8 cellular contexts compared by ENCODE assay signal in the genomic region with DNA sequence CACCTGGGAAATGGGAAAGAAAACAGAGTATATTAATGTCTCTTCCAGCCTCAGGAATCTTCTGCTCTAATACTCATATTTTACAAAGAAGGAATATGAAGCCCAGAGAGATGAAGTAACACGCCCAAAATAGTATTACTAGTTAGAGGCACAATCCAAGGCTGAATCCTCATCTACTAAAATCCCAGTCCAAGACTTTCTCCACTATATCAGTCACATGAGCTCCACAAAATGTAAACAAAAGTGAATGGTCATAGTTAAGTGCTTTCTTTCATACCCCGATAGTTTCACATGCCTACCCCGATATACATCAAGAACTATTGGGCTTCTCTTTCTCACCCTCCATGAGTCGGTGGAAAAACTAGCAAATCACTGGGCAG. TPM values are rescaled to one million over a fixed set of nuclear protein-coding genes. Genes with fewer than 3 reads are reported as not detected.
A peak's percentile ranks its signal among the peaks of the same experiment; 100 is the strongest.
DNase-seq lines count a peak whose midpoint lies in the region; ATAC-seq, FAIRE-seq and TF ChIP-seq lines count a peak whose summit lies in the region.

No MANE protein-coding gene starts in this region.

- H3K4me2 ChIP-seq in fibroblast of lung (ENCODE audit: extremely low read depth, insufficient read depth, low read length), result peak overlapping the region; percentile 90

- DNase-seq in GM19239 (ENCODE audit: insufficient read length, low spot score) (no peak), RWPE2 (ENCODE audit: low spot score) (no peak), fibroblast of lung (ENCODE audit: low read depth in 2 of 2) (peak; percentile 53 to 64), pancreas (no peak), A172 (ENCODE audit: low spot score) (no peak), occipital lobe (lab: John Stamatoyannopoulos, UW) (no peak), Ammon's horn (ENCODE audit: low spot score) (no peak)

- H3K9me3 ChIP-seq in RWPE2 (ENCODE audit: severe bottlenecking), result no peaks in the 10 kb centered on the region
- H3K9me3 ChIP-seq in fibroblast of lung (ENCODE audit: control insufficient read depth, insufficient read depth, low read depth, low read length), result no peaks in the 10 kb centered on the region
- H3K9me3 ChIP-seq in pancreas, result no peaks in the 10 kb centered on the region

- peaks cover 4% of the 10 kb centered on the region for H3K79me2 ChIP-seq in fibroblast of lung (ENCODE audit: control insufficient read depth, insufficient read depth, low read length)

- intact Hi-C loops in pancreas (cut with DNase I), result loop anchor here in 1 of 3 donors (10.0 kb wide), 1 partner anchor 58 kb away; no protein-coding TSS in a partner anchor

- H3K4me1 ChIP-seq in RWPE2 (ENCODE audit: insufficient read depth, poor library complexity, severe bottlenecking) (peaks cover 9% of the 10 kb centered on the region), fibroblast of lung (ENCODE audit: control insufficient read depth, extremely low read depth, insufficient read depth, low read length) (peaks cover 3% of the 10 kb centered on the region), pancreas (peaks cover 0 to 7% (median 4%) of the 10 kb centered on the region in 3 donors)

- H3K27me3 ChIP-seq in RWPE2 (ENCODE audit: insufficient read depth, poor library complexity, severe bottlenecking), result no peaks in the 10 kb centered on the region
- no peaks in the 10 kb centered on the region for H3K27me3 ChIP-seq in fibroblast of lung (ENCODE audit: control insufficient read depth, insufficient read depth, low read length)
- no peaks in the 10 kb centered on the region for H3K27me3 ChIP-seq in pancreas

- no peak for TF ChIP-seq CTCF in RWPE2 (IDR thresholded peaks at IDR 0.05; ENCODE audit: poor library complexity, severe bottlenecking)
- no peak for TF ChIP-seq CTCF in fibroblast of lung (conservative IDR thresholded peaks at IDR 0.05 in 1 of 2, IDR thresholded peaks at IDR 0.05 in 1 of 2; ENCODE audit: low read depth in 1 of 2, low read length in 2 of 2)
- no peak for TF ChIP-seq CTCF in pancreas (IDR thresholded peaks at IDR 0.05)

- 2 to 5% methylated on average over 4 of the region's 4 CpGs for WGBS in pancreas, 2 donors

- ATAC-seq in RWPE2 (ENCODE audit: low read depth), result no peak; the same call in 2 of the 3 replicates
- peak in 3 of 4 donors; percentile 1 to 12 (median 8) for ATAC-seq in pancreas
- no peak for ATAC-seq in HG03432 (IDR thresholded peaks at IDR 0.05; ENCODE audit: unreplicated experiment)

- peak overlapping the region; percentile 37 for H3K27ac ChIP-seq in RWPE2 (ENCODE audit: poor library complexity, severe bottlenecking)
- peak overlapping the region; percentile 92 for H3K27ac ChIP-seq in fibroblast of lung (ENCODE audit: insufficient read depth, low read length)
- peak overlapping the region; percentile 55 to 80 (median 66) for H3K27ac ChIP-seq in pancreas

- H4K20me1 ChIP-seq in fibroblast of lung (ENCODE audit: control insufficient read depth, extremely low read depth, insufficient read depth, low read length), result no peaks in the 10 kb centered on the region

- H3K9ac ChIP-seq in fibroblast of lung (ENCODE audit: insufficient read depth, low read length), result peak overlapping the region; percentile 83

- H3K4me3 ChIP-seq in RWPE2 (ENCODE audit: severe bottlenecking) (peak overlapping the region; percentile 60), fibroblast of lung (replicated peaks in 1 of 4; ENCODE audit: control extremely low read depth in 1 of 4, insufficient read depth in 1 of 4, low read depth in 3 of 4, low read length in 4 of 4) (peak overlapping the region; percentile 74 to 90 (median 88)), pancreas (peak overlapping the region; percentile 47 to 79 (median 68))

- peak; percentile 4 for FAIRE-seq in GM19239 (lab: Jason Lieb, UNC)
- FAIRE-seq in pancreas (lab: Jason Lieb, UNC), result no peak

- H3K36me3 ChIP-seq in RWPE2 (ENCODE audit: low read depth), result peaks cover 42% of the 10 kb centered on the region
- no peaks in the 10 kb centered on the region for H3K36me3 ChIP-seq in fibroblast of lung (ENCODE audit: control insufficient read depth, insufficient read depth, low read length)
- peaks cover 0 to 6% (median 3%) of the 10 kb centered on the region in 3 donors for H3K36me3 ChIP-seq in pancreas

- H2AFZ ChIP-seq in fibroblast of lung (ENCODE audit: low read length), result peak overlapping the region; percentile 75

RNA-seq across cellular contexts. Expression of a gene that starts 1.0 kb away (rescaled TPM):
- total RNA-seq in fibroblast of lung (16.0 and 17.2 TPM in 2 replicates), pancreas (1 to 10 TPM; 1.5 to 5.2 (median 2.8) TPM), occipital lobe (35.9 TPM)
- polyA plus RNA-seq in fibroblast of lung (8.9 and 9.3 TPM in 2 replicates), pancreas (1 to 10 TPM; 1.7 TPM)
- 3.9 and 4.1 TPM in 2 replicates for polyA plus RNA-seq in fibroblast of lung (2012)
- polyA minus RNA-seq in fibroblast of lung (ENCODE audit: low replicate concordance), result 3.5 and 5.6 TPM in 2 replicates
- total RNA-seq in A172 (2014; rRNA removed; shearing (Covaris generic)), result 15.7 and 16.3 TPM in 2 replicates

Comparison
In these comparisons a context has a peak if more than half of its experiments do, and no peak if none do; other contexts are left out.
1. DNase-seq: peak in fibroblast of lung (2 of 2); none in GM19239 (single experiment), RWPE2 (single experiment), pancreas (0 of 6), A172 (single experiment), occipital lobe (single experiment) and Ammon's horn (single experiment).
2. ATAC-seq: peak in pancreas (3 of 4); none in RWPE2 (single experiment) and HG03432 (single experiment).
3. H3K27ac ChIP-seq: peak in every context shown above with its lines; median percentile 92 in fibroblast of lung; 66 in pancreas; 37 in RWPE2.
4. Peak in every context shown above with its lines, with median percentiles within 50 percentile points of each other: H3K4me3 ChIP-seq.